ENCODE assay signal across 8 cellular contexts in genomic region chr15:66862878-66863335, GRCh38.
DNase-seq lines count a peak whose midpoint lies in the region; ATAC-seq and TF ChIP-seq lines count a peak whose summit lies in the region.

No MANE protein-coding gene starts in this region.

- no peaks in the 10 kb centered on the region for H3K36me3 Mint-ChIP-seq in CD4-positive, alpha-beta memory T cell

- POLR2A ChIA-PET in CD4-positive, alpha-beta memory T cell (lab: Charles Lee; ENCODE audit: partially characterized antibody): no interaction called here

- no peak overlapping the region for H3K27ac Mint-ChIP-seq in CD4-positive, alpha-beta memory T cell

- no peaks in the 10 kb centered on the region for H3K27me3 ChIP-seq in CD4-positive, alpha-beta memory T cell (ENCODE audit: insufficient read depth, low read length)
- H3K27me3 ChIP-seq in dorsolateral prefrontal cortex: peaks cover 0 to 8% (median 0%) of the 10 kb centered on the region in 45 donors

- peaks cover 29 to 31% of the 10 kb centered on the region in 2 donors for H3K27me3 Mint-ChIP-seq in CD4-positive, alpha-beta memory T cell

- intact Hi-C loops in CD4-positive, alpha-beta memory T cell (cut with micrococcal nuclease): no loop called here
- intact Hi-C loops in dorsolateral prefrontal cortex (cut with DNase I): loop anchor here in 1 of 2 donors (10.0 kb wide), 1 partner anchor 258 kb away; no protein-coding TSS in a partner anchor

- H3K9me3 ChIP-seq in CD4-positive, alpha-beta memory T cell (ENCODE audit: control insufficient read depth in 1 of 2, low read length in 2 of 2): no peaks in the 10 kb centered on the region

- no peaks in the 10 kb centered on the region for H3K4me1 Mint-ChIP-seq in CD4-positive, alpha-beta memory T cell

- TF ChIP-seq CTCF in dorsolateral prefrontal cortex (IDR thresholded peaks at IDR 0.05 in 54 of 56, conservative IDR thresholded peaks at IDR 0.05 in 2 of 56; ENCODE audit: low read depth in 1 of 56, partially characterized antibody in 56 of 56): peak; percentile 57 to 90 (median 78)

- peaks cover 0 to 3% (median 0%) of the 10 kb centered on the region in 8 donors for H3K9me3 Mint-ChIP-seq in CD4-positive, alpha-beta memory T cell

- no peak overlapping the region for H3K4me3 ChIP-seq in CD4-positive, alpha-beta memory T cell (ENCODE audit: low read length in 2 of 2)
- no peak overlapping the region for H3K4me3 ChIP-seq in dorsolateral prefrontal cortex

- peak; percentile 47 for ATAC-seq in GM21529 (IDR thresholded peaks at IDR 0.05; ENCODE audit: unreplicated experiment)
- no peak for ATAC-seq in HG02840 (IDR thresholded peaks at IDR 0.05; ENCODE audit: low FRiP score, unreplicated experiment)

- no peaks in the 10 kb centered on the region for H3K4me1 ChIP-seq in CD4-positive, alpha-beta memory T cell (ENCODE audit: insufficient read depth, low read length)

- no peak overlapping the region for H3K4me3 Mint-ChIP-seq in CD4-positive, alpha-beta memory T cell

- CTCF ChIA-PET in CD4-positive, alpha-beta memory T cell (lab: Charles Lee; ENCODE audit: partially characterized antibody): interaction anchor here (1.7 to 6.9 kb wide), 2 partner anchors 10 to 11 kb away, joined by 7 to 55 read pairs; no protein-coding TSS in a partner anchor

- DNase-seq in CD4-positive, alpha-beta memory T cell: peak; percentile 47 to 66 (median 57)
- DNase-seq in NCI-H69 (lab: John Stamatoyannopoulos, UW) (peak; percentile 83), dorsolateral prefrontal cortex (peak in 9 of 10 donors; percentile 38 to 71 (median 58)), medulla oblongata (ENCODE audit: extremely low spot score) (peak; percentile 73)
- peak; percentile 84 to 87 for DNase-seq in activated CD4-positive, alpha-beta T cell treated with anti-CD3 and anti-CD28 coated beads, Interleukin-2, amount 50 U/mL, for 48 hours
- DNase-seq in stimulated activated CD8-positive, alpha-beta memory T cell treated with anti-CD3 and anti-CD28 coated beads, Interleukin-15, amount 100 ng/mL, for 4 hours (ENCODE audit: low read depth in 2 of 2): peak; percentile 13 to 36

- H3K27ac ChIP-seq in CD4-positive, alpha-beta memory T cell (ENCODE audit: low read depth, low read length): no peak overlapping the region
- H3K27ac ChIP-seq in dorsolateral prefrontal cortex: no peak overlapping the region

- H3K36me3 ChIP-seq in CD4-positive, alpha-beta memory T cell (ENCODE audit: insufficient read depth, low read length): no peaks in the 10 kb centered on the region

Comparison
In these comparisons a context has a peak if more than half of its experiments do, and no peak if none do; other contexts are left out.
1. DNase-seq: peak in every context shown above with its lines; median percentile 86 in activated CD4-positive, alpha-beta T cell treated with anti-CD3 and anti-CD28 coated beads, Interleukin-2, amount 50 U/mL, for 48 hours; 83 in NCI-H69; 73 in medulla oblongata; 58 in dorsolateral prefrontal cortex; 57 in CD4-positive, alpha-beta memory T cell; 24 in stimulated activated CD8-positive, alpha-beta memory T cell treated with anti-CD3 and anti-CD28 coated beads, Interleukin-15, amount 100 ng/mL, for 4 hours.